In genomic region chr7:84049034-84049433, GRCh38 we compare ENCODE assay signal across 15 cellular contexts.
A peak's percentile ranks its signal among the peaks of the same experiment; 100 is the strongest.
DNase-seq lines count a peak whose midpoint lies in the region; ATAC-seq, FAIRE-seq and TF ChIP-seq lines count a peak whose summit lies in the region.
"Had no signal": no experiment of that assay in that cellular context is flagged by ENCODE, and none has a peak within 500 bp of the region (broad histone marks: within the 10 kb centered on the region; RNA-seq: fewer than 3 reads in every experiment).

No MANE protein-coding gene starts in this region.

- BruUV-seq in PC-3 (replicated peaks; lab: Mats Ljungman, UMichigan), result no TSS peak

- no peaks in the 10 kb centered on the region for H3K27me3 Mint-ChIP-seq in progenitor cell of endocrine pancreas
- peaks cover 2% of the 10 kb centered on the region for H3K27me3 Mint-ChIP-seq in activated naive CD8-positive, alpha-beta T cell treated with anti-CD3 and anti-CD28 coated beads, Interleukin-2, amount 50 U/mL, for 24 hours
- H3K27me3 Mint-ChIP-seq: IgD-negative memory B cell had no signal

- no peak overlapping the region for H3K4me2 ChIP-seq in PC-3 (ENCODE audit: low read length)
- H3K4me2 ChIP-seq: A549, GM23338 had no signal

- no peaks in the 10 kb centered on the region for H3K9me2 ChIP-seq in PC-3 (replicated peaks; ENCODE audit: low read length)

- no peak overlapping the region for H2AFZ ChIP-seq in PC-3 (ENCODE audit: low read length)
- H2AFZ ChIP-seq: GM23338 had no signal

- no peak overlapping the region for H3K27ac Mint-ChIP-seq in progenitor cell of endocrine pancreas
- H3K27ac Mint-ChIP-seq in activated naive CD8-positive, alpha-beta T cell treated with anti-CD3 and anti-CD28 coated beads, Interleukin-2, amount 50 U/mL, for 24 hours, result no peak overlapping the region
- H3K27ac Mint-ChIP-seq: CD14-positive monocyte, GM23338, H9, IgD-negative memory B cell had no signal

- H3K79me2 ChIP-seq in PC-3 (ENCODE audit: low read length), result no peaks in the 10 kb centered on the region

- H3K4me1 Mint-ChIP-seq in progenitor cell of endocrine pancreas (ENCODE audit: low read depth), result peaks cover 5% of the 10 kb centered on the region
- no peaks in the 10 kb centered on the region for H3K4me1 Mint-ChIP-seq in activated naive CD8-positive, alpha-beta T cell treated with anti-CD3 and anti-CD28 coated beads, Interleukin-2, amount 50 U/mL, for 24 hours
- H3K4me1 Mint-ChIP-seq: CD14-positive monocyte, H9, IgD-negative memory B cell had no signal

- no peak overlapping the region for H3K4me3 ChIP-seq in PC-3 (ENCODE audit: low read length)
- H3K4me3 ChIP-seq: A549, GM23338 had no signal

- H3F3A ChIP-seq in PC-3 (ENCODE audit: low read length, unreplicated experiment), result no peaks in the 10 kb centered on the region

- no peak for TF ChIP-seq CTCF in PC-3 (conservative IDR thresholded peaks at IDR 0.05; ENCODE audit: low read depth, low read length)
- no peak for TF ChIP-seq CTCF in progenitor cell of endocrine pancreas (IDR thresholded peaks at IDR 0.05; ENCODE audit: unreplicated experiment)

- H3K27ac ChIP-seq in PC-3 (ENCODE audit: low read length), result no peak overlapping the region; the same call in 1 of the 2 replicates
- H3K27ac ChIP-seq: A549 had no signal

- TF ChIP-seq POLR2A in H54 (IDR thresholded peaks at IDR 0.05; ENCODE audit: low read depth, low read length), result no peak

- intact Hi-C loops in PC-3 (cut with micrococcal nuclease), result no loop called here

- no peak for DNase-seq in H54 (ENCODE audit: insufficient read length, low spot score)
- peak; percentile 61 for DNase-seq in PC-3
- no peak for DNase-seq in NCI-H510A treated with DMSO at 0.1 percent for 48 hours (lab: John Stamatoyannopoulos, UW)
- DNase-seq in frontal cortex (ENCODE audit: low spot score in 2 of 2), result no peak
- DNase-seq in progenitor cell of endocrine pancreas (ENCODE audit: low spot score, unreplicated experiment), result no peak
- DNase-seq in activated naive CD8-positive, alpha-beta T cell treated with anti-CD3 and anti-CD28 coated beads, Interleukin-2, amount 50 U/mL, for 24 hours, result no peak
- DNase-seq: Calu3, DMS 273 treated with DMSO at 0.1 percent for 48 hours, H9 had no signal

- H3K9ac ChIP-seq in PC-3 (ENCODE audit: low read length), result no peak overlapping the region

- FAIRE-seq in H54 (lab: Jason Lieb, UNC) (peak; percentile 57), frontal cortex (lab: Jason Lieb, UNC) (no peak)
- FAIRE-seq: A549, GM12891 had no signal

- peak; percentile 24; the same call in 1 of the 2 replicates for ATAC-seq in PC-3
- ATAC-seq in SK-N-SH treated with all-trans-retinoic acid at 6 μM for 48 hours, result no peak
- ATAC-seq in activated naive CD8-positive, alpha-beta T cell treated with anti-CD3 and anti-CD28 coated beads, Interleukin-2, amount 50 U/mL, for 24 hours, result no peak
- ATAC-seq: A549, GM23338 had no signal

- no peaks in the 10 kb centered on the region for H3K9me3 ChIP-seq in PC-3 (ENCODE audit: low read length)
- H3K9me3 ChIP-seq: A549 had no signal

- H3K4me3 Mint-ChIP-seq in progenitor cell of endocrine pancreas (ENCODE audit: low read depth), result no peak overlapping the region
- no peak overlapping the region for H3K4me3 Mint-ChIP-seq in activated naive CD8-positive, alpha-beta T cell treated with anti-CD3 and anti-CD28 coated beads, Interleukin-2, amount 50 U/mL, for 24 hours
- H3K4me3 Mint-ChIP-seq: CD14-positive monocyte, GM23338, H9, IgD-negative memory B cell had no signal

- H3K4me1 ChIP-seq in PC-3 (ENCODE audit: insufficient read depth, low read length), result peaks cover 9% of the 10 kb centered on the region; the same call in 1 of the 2 replicates
- H3K4me1 ChIP-seq: A549 had no signal

- no peaks in the 10 kb centered on the region for H3K9me3 Mint-ChIP-seq in progenitor cell of endocrine pancreas (ENCODE audit: low read depth)
- no peaks in the 10 kb centered on the region for H3K9me3 Mint-ChIP-seq in activated naive CD8-positive, alpha-beta T cell treated with anti-CD3 and anti-CD28 coated beads, Interleukin-2, amount 50 U/mL, for 24 hours

- H4K20me1 ChIP-seq in PC-3 (ENCODE audit: low read length), result no peaks in the 10 kb centered on the region

- H3K36me3 Mint-ChIP-seq in progenitor cell of endocrine pancreas (ENCODE audit: insufficient read depth), result peaks cover 3% of the 10 kb centered on the region
- H3K36me3 Mint-ChIP-seq in activated naive CD8-positive, alpha-beta T cell treated with anti-CD3 and anti-CD28 coated beads, Interleukin-2, amount 50 U/mL, for 24 hours (ENCODE audit: low read depth), result no peaks in the 10 kb centered on the region
- H3K36me3 Mint-ChIP-seq: CD14-positive monocyte, IgD-negative memory B cell had no signal

- no peaks in the 10 kb centered on the region; the same call in 1 of the 2 replicates for H3K36me3 ChIP-seq in PC-3 (ENCODE audit: low read depth, low read length)

- POLR2A ChIA-PET in PC-3 (lab: Charles Lee; ENCODE audit: unreplicated experiment), result no interaction called here

- no peaks in the 10 kb centered on the region for H3K27me3 ChIP-seq in PC-3 (ENCODE audit: low read length)

- CTCF ChIA-PET in PC-3 (lab: Charles Lee), result no interaction called here

TF ChIP-seq in SK-N-SH treated with all-trans-retinoic acid at 6 μM for 48 hours, 23 proteins besides CTCF, POLR2A, EP300 and RAD21:
- TF ChIP-seq CREB5 (CRISPR knock-in tag; IDR thresholded peaks at IDR 0.05; ENCODE audit: low read depth), result no peak
- no peak for TF ChIP-seq TCF4 (CRISPR knock-in tag; IDR thresholded peaks at IDR 0.05; ENCODE audit: borderline replicate concordance)
- no peak for TF ChIP-seq ESRRG (CRISPR knock-in tag; IDR thresholded peaks at IDR 0.05)
- TF ChIP-seq ISL1 (CRISPR knock-in tag; IDR thresholded peaks at IDR 0.05), result peak; percentile 74
- TF ChIP-seq OSR1 (CRISPR knock-in tag; IDR thresholded peaks at IDR 0.05), result no peak
